In the genomic region with DNA sequence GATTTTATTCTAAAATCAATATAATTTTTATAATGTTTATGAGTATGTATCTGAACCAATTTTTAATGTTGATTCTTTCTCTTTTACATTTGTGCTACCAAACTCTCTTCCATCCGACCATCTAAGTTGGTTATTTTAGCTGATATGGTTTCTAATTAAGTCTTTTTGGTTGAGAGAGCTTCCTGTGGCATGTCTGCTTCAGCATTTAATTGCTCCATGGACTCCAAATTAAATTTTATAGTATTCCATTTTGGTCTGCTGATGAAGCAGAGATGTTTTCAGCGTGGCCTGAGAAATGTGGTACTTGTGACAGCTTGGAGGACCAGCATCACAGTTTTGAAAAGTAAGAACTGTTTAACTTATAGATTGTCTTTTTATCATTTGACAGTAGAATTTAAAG, we compare ENCODE assay signal across 18 cellular contexts.
"Had no signal": no experiment of that assay in that cellular context is flagged by ENCODE, and none has a peak within 500 bp of the region (broad histone marks: within the 10 kb centered on the region; RNA-seq: fewer than 3 reads in every experiment).

No MANE protein-coding gene starts in this region.

- DNase-seq: Karpas-422, KBM-7, MM.1S, NCI-H1048, NCI-H1105, NCI-H1417, NCI-H1436 treated with DMSO at 0.1 percent for 48 hours, NCI-H1694, NCI-H187 treated with DMSO at 0.1 percent for 48 hours, NCI-H2029 treated with DMSO at 0.1 percent for 48 hours, NCI-H2227 treated with DMSO at 0.1 percent for 48 hours, NCI-H524, NCI-H526 treated with DMSO at 0.1 percent for 48 hours, NCI-H748 treated with DMSO at 0.1 percent for 48 hours, Right ventricle myocardium superior, RPMI8226, SIG-M5 had no signal

- H3K9me3 ChIP-seq: SJSA1 had no signal

- H3K27me3 ChIP-seq: SJSA1 had no signal

- H3K4me3 ChIP-seq: SJSA1 had no signal
